15 cellular contexts compared by ENCODE assay signal in genomic region chr22:46744581-46744980, GRCh38.
"Had no signal": no experiment of that assay in that cellular context is flagged by ENCODE, and none has a peak within 500 bp of the region (broad histone marks: within the 10 kb centered on the region; RNA-seq: fewer than 3 reads in every experiment).

No MANE protein-coding gene starts in this region.

- H3K4me3 Mint-ChIP-seq: activated CD4-positive, alpha-beta memory T cell treated with anti-CD3 and anti-CD28 coated beads, Interleukin-2, amount 10 ng/mL, durations not matched to agents 7 days and 5 days; activated T-cell treated with anti-CD3 and anti-CD28 coated beads, Interleukin-2, amount 50 U/mL, for 24 hours; neural crest cell; stimulated activated naive CD8-positive, alpha-beta T cell treated with anti-CD3 and anti-CD28 coated beads, Interleukin-15, amount 100 ng/mL, for 72 hours; T-helper 17 cell had no signal

- H3K27ac Mint-ChIP-seq: activated CD4-positive, alpha-beta memory T cell treated with anti-CD3 and anti-CD28 coated beads, Interleukin-2, amount 10 ng/mL, durations not matched to agents 7 days and 5 days; activated naive CD4-positive, alpha-beta T cell treated with anti-CD3 and anti-CD28 coated beads, Interleukin-2, amount 50 U/mL, for 72 hours; activated T-cell treated with anti-CD3 and anti-CD28 coated beads, Interleukin-2, amount 50 U/mL, for 24 hours; stimulated activated naive CD8-positive, alpha-beta T cell treated with anti-CD3 and anti-CD28 coated beads, Interleukin-15, amount 100 ng/mL, for 72 hours; T-helper 17 cell had no signal

- H3K9me3 ChIP-seq: gastroesophageal sphincter, left ventricle myocardium inferior, ovary, testis had no signal

- H3K4me3 ChIP-seq: gastroesophageal sphincter, left ventricle myocardium inferior, ovary, spleen, testis had no signal

- H3K27me3 ChIP-seq: ovary, spleen, testis had no signal

- H3K27ac ChIP-seq: gastroesophageal sphincter, left ventricle myocardium inferior, ovary, spleen, testis, WERI-Rb-1 had no signal

- H3K27me3 Mint-ChIP-seq: activated CD4-positive, alpha-beta memory T cell treated with anti-CD3 and anti-CD28 coated beads, Interleukin-2, amount 10 ng/mL, durations not matched to agents 7 days and 5 days; activated T-cell treated with anti-CD3 and anti-CD28 coated beads, Interleukin-2, amount 50 U/mL, for 24 hours; stimulated activated naive CD8-positive, alpha-beta T cell treated with anti-CD3 and anti-CD28 coated beads, Interleukin-15, amount 100 ng/mL, for 72 hours; T-helper 17 cell had no signal

- H3K36me3 ChIP-seq: gastroesophageal sphincter, left ventricle myocardium inferior, ovary, spleen, WERI-Rb-1 had no signal

- DNase-seq: activated CD4-positive, alpha-beta memory T cell treated with anti-CD3 and anti-CD28 coated beads, Interleukin-2, amount 10 ng/mL, durations not matched to agents 7 days and 5 days; activated CD4-positive, alpha-beta T cell treated with anti-CD3 and anti-CD28 coated beads for 4 hours; activated effector memory CD4-positive, alpha-beta T cell treated with Interleukin-2 at 50 U/mL for 16 hours; activated T-cell treated with anti-CD3 and anti-CD28 coated beads, Interleukin-2, amount 50 U/mL, for 24 hours; left ventricle myocardium inferior; ovary; spleen; stimulated activated naive CD8-positive, alpha-beta T cell treated with anti-CD3 and anti-CD28 coated beads, Interleukin-15, amount 100 ng/mL, for 72 hours; T-helper 17 cell; testis; WERI-Rb-1 had no signal

- H3K9me3 Mint-ChIP-seq: neural crest cell had no signal

- ATAC-seq: activated naive CD4-positive, alpha-beta T cell treated with anti-CD3 and anti-CD28 coated beads, Interleukin-2, amount 50 U/mL, for 72 hours; gastroesophageal sphincter; sciatic nerve; stimulated activated naive CD8-positive, alpha-beta T cell treated with anti-CD3 and anti-CD28 coated beads, Interleukin-15, amount 100 ng/mL, for 72 hours; T-helper 17 cell had no signal
